In the genomic region with DNA sequence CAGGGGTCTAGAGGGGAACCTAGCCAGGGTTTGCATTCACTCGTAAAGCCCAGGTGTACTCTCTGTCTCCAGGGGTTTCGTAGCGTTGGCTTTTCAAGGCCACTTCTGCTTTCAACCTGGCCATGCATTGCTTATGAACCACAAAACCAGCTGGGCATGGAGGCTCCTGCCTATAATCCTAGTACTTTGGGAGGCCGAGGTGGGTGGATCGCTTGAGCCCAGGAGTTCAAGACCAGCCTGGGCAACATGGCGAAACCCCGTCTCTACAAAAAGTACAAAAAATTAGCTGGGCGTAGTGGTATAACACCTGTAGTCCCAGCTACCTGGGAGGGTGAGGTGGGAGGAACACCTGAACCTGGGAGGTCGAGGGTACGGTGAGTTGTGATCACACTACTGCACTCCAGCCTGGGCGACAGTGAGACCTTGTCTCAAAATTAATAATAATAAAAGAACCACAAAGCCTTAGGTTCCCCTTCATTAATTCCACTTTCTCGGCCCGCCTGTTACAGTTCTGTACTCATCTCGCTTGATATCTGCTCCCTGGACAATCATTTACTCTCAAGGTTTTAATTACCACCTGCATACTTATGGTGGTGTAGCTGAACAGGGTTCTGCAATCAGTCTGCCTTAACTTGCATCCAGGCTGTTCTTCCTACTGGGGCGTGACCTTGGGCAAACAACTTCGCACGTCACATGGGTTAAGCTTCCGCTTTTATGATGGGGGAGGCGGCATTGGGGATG, we compare ENCODE assay signal across 9 cellular contexts. TPM values are rescaled to one million over a fixed set of nuclear protein-coding genes. Genes with fewer than 3 reads are reported as not detected.
DNase-seq lines count a peak whose midpoint lies in the region; ATAC-seq and TF ChIP-seq lines count a peak whose summit lies in the region.
"Had no signal": no experiment of that assay in that cellular context is flagged by ENCODE, and none has a peak within 500 bp of the region (broad histone marks: within the 10 kb centered on the region; RNA-seq: fewer than 3 reads in every experiment).

No MANE protein-coding gene starts in this region.

- peaks cover 3 to 6% of the 10 kb centered on the region in 2 donors for H3K36me3 Mint-ChIP-seq in activated T-cell treated with anti-CD3 and anti-CD28 coated beads, Interleukin-2, amount 50 U/mL, for 72 hours (ENCODE audit: insufficient read depth in 2 of 2)

- H3K9me3 Mint-ChIP-seq in activated T-cell treated with anti-CD3 and anti-CD28 coated beads, Interleukin-2, amount 50 U/mL, for 72 hours, result no peaks in the 10 kb centered on the region

- intact Hi-C loops in colonic mucosa (cut with DNase I), result no loop called here

- no peaks in the 10 kb centered on the region for H3K4me1 ChIP-seq in colonic mucosa

- TF ChIP-seq CTCF in colonic mucosa (IDR thresholded peaks at IDR 0.05), result no peak

- H3K9me3 ChIP-seq in colonic mucosa, result no peaks in the 10 kb centered on the region

- no peak overlapping the region for H3K9ac ChIP-seq in colonic mucosa (ENCODE audit: low read depth in 2 of 2, low read length in 2 of 2)

- H3K4me3 Mint-ChIP-seq in activated T-cell treated with anti-CD3 and anti-CD28 coated beads, Interleukin-2, amount 50 U/mL, for 72 hours, result no peak overlapping the region

- ATAC-seq in GM19463 (IDR thresholded peaks at IDR 0.05; ENCODE audit: unreplicated experiment) (peak; percentile 71), HG03196 (IDR thresholded peaks at IDR 0.05; ENCODE audit: unreplicated experiment) (peak; percentile 44), GM18870 (IDR thresholded peaks at IDR 0.05; ENCODE audit: unreplicated experiment) (no peak), HG03039 (IDR thresholded peaks at IDR 0.05; ENCODE audit: unreplicated experiment) (no peak)
- ATAC-seq in activated T-cell treated with anti-CD3 and anti-CD28 coated beads, Interleukin-2, amount 50 U/mL, for 72 hours (replicated peaks in 1 of 2), result no peak

- H3K27me3 Mint-ChIP-seq in activated T-cell treated with anti-CD3 and anti-CD28 coated beads, Interleukin-2, amount 50 U/mL, for 72 hours (ENCODE audit: low read depth), result no peaks in the 10 kb centered on the region

- H3K36me3 ChIP-seq in colonic mucosa, result no peaks in the 10 kb centered on the region

- peaks cover 27% of the 10 kb centered on the region for H3K4me1 Mint-ChIP-seq in activated T-cell treated with anti-CD3 and anti-CD28 coated beads, Interleukin-2, amount 50 U/mL, for 72 hours (ENCODE audit: low read depth)

- no peak overlapping the region for H3K27ac Mint-ChIP-seq in activated T-cell treated with anti-CD3 and anti-CD28 coated beads, Interleukin-2, amount 50 U/mL, for 72 hours

- DNase-seq in GF-D8 (lab: John Stamatoyannopoulos, UW) (peak; percentile 19), colonic mucosa (peak; percentile 77), NCI-H2196 treated with DMSO at 0.1 percent for 48 hours (lab: John Stamatoyannopoulos, UW; ENCODE audit: unreplicated experiment) (no peak)
- no peak for DNase-seq in activated T-cell treated with anti-CD3 and anti-CD28 coated beads, Interleukin-2, amount 50 U/mL, for 72 hours
- DNase-seq: activated naive CD4-positive, alpha-beta T cell treated with anti-CD3 and anti-CD28 coated beads, Interleukin-2, amount 50 U/mL, for 16 hours had no signal

- H3K27ac ChIP-seq in colonic mucosa, result peak overlapping the region; percentile 45

- H3K27me3 ChIP-seq in colonic mucosa, result no peaks in the 10 kb centered on the region

- H3K4me3 ChIP-seq in colonic mucosa, result no peak overlapping the region

RNA-seq across cellular contexts. Expression of a gene that starts 6.1 kb away (rescaled TPM):
- total RNA-seq in colonic mucosa, result 1 to 10 TPM in 1 of 2 donors, under 1 TPM in 1; 0.79 to 2.0 TPM
- total RNA-seq in activated T-cell treated with anti-CD3 and anti-CD28 coated beads, Interleukin-2, amount 50 U/mL, for 72 hours, result under 1 TPM; 0.44 to 0.58 TPM

RNA-seq across cellular contexts. Expression of a gene that starts 22.7 kb away (rescaled TPM):
- 100 to 1,000 TPM; 130 to 146 TPM for total RNA-seq in colonic mucosa
- 100 to 1,000 TPM in 1 of 2 donors, 10 to 100 TPM in 1; 89.2 to 101 TPM for total RNA-seq in activated T-cell treated with anti-CD3 and anti-CD28 coated beads, Interleukin-2, amount 50 U/mL, for 72 hours

RNA-seq across cellular contexts. Expression of a gene that starts 45.6 kb away (rescaled TPM):
- 10 to 100 TPM; 24.1 to 35.9 TPM for total RNA-seq in colonic mucosa
- 10 to 100 TPM; 75.0 to 77.8 TPM for total RNA-seq in activated T-cell treated with anti-CD3 and anti-CD28 coated beads, Interleukin-2, amount 50 U/mL, for 72 hours

Comparison
In these comparisons a context has a peak if more than half of its experiments do, and no peak if none do; other contexts are left out.
1. DNase-seq: peak in GF-D8 (single experiment) and colonic mucosa (single experiment); none in activated T-cell treated with anti-CD3 and anti-CD28 coated beads, Interleukin-2, amount 50 U/mL, for 72 hours (0 of 2) and NCI-H2196 treated with DMSO at 0.1 percent for 48 hours (single experiment).
2. ATAC-seq: peak in GM19463 (single experiment) and HG03196 (single experiment); none in activated T-cell treated with anti-CD3 and anti-CD28 coated beads, Interleukin-2, amount 50 U/mL, for 72 hours (0 of 2), GM18870 (single experiment) and HG03039 (single experiment).